1 cellular context compared by ENCODE assay signal in genomic region chr5:178210073-178210526, GRCh38.
TF ChIP-seq lines count a peak whose summit lies in the region.

No MANE protein-coding gene starts in this region.

TF ChIP-seq in H1, 55 proteins besides CTCF, POLR2A, EP300 and RAD21:
- no peak for TF ChIP-seq KDM5A (IDR thresholded peaks at IDR 0.05; ENCODE audit: low read length)
- TF ChIP-seq POLR2AphosphoS5 (IDR thresholded peaks at IDR 0.05; ENCODE audit: low read depth, low read length), result peak; percentile 61; the same call in 1 of the 2 replicates
- no peak for TF ChIP-seq CBX8 (IDR thresholded peaks at IDR 0.05; ENCODE audit: borderline replicate concordance, low read depth, low read length)
- TF ChIP-seq TAF1 (IDR thresholded peaks at IDR 0.05; ENCODE audit: low read depth, low read length), result no peak
- no peak for TF ChIP-seq KDM1A (IDR thresholded peaks at IDR 0.05; ENCODE audit: borderline replicate concordance, low read length)
